1 cellular context compared by ENCODE assay signal in the genomic region with DNA sequence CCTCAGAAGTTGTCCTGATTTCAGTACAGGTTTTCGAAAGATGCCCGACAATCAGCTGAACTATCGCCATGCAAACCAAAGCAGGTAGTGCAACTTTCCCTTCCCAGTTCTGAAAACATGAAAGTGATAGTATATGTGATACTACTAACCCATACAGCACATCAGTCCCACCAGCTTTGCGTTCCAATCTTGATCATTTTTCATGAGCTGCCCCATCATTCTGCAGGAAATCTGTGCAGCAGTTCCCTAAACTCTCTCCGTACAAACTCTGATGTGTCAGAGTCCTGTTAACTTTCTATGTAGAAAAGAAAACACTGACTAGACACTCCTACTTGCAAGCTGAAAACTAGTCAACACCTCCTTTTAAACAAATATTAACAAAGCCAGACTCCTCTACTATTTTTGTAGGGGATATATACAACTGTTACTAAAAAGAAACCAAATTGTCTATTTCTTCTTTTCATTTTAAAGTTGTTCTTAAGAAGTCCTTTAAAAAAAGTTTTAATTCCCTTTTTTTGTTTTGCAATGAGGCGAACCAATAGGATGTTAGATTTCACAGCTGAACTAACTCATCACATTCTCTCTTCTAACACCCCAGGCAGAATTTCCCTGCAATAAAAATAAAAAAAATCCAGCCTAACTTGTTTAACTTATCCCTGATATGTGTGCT.
TF ChIP-seq lines count a peak whose summit lies in the region.

No MANE protein-coding gene starts in this region.

TF ChIP-seq in SK-N-SH treated with all-trans-retinoic acid at 6 μM for 48 hours, 23 proteins besides CTCF, POLR2A, EP300 and RAD21 (continued from another document):
- TF ChIP-seq, protein P1, sequence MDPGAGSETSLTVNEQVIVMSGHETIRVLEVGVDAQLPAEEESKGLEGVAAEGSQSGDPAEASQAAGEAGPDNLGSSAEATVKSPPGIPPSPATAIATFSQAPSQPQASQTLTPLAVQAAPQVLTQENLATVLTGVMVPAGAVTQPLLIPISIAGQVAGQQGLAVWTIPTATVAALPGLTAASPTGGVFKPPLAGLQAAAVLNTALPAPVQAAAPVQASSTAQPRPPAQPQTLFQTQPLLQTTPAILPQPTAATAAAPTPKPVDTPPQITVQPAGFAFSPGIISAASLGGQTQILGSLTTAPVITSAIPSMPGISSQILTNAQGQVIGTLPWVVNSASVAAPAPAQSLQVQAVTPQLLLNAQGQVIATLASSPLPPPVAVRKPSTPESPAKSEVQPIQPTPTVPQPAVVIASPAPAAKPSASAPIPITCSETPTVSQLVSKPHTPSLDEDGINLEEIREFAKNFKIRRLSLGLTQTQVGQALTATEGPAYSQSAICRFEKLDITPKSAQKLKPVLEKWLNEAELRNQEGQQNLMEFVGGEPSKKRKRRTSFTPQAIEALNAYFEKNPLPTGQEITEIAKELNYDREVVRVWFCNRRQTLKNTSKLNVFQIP (CRISPR knock-in tag; IDR thresholded peaks at IDR 0.05; ENCODE audit: borderline replicate concordance, low read depth), result no peak
- TF ChIP-seq ESRRG (CRISPR knock-in tag; IDR thresholded peaks at IDR 0.05), result no peak
- TF ChIP-seq CSDC2 (CRISPR knock-in tag; IDR thresholded peaks at IDR 0.05), result no peak
- TF ChIP-seq, protein P2, sequence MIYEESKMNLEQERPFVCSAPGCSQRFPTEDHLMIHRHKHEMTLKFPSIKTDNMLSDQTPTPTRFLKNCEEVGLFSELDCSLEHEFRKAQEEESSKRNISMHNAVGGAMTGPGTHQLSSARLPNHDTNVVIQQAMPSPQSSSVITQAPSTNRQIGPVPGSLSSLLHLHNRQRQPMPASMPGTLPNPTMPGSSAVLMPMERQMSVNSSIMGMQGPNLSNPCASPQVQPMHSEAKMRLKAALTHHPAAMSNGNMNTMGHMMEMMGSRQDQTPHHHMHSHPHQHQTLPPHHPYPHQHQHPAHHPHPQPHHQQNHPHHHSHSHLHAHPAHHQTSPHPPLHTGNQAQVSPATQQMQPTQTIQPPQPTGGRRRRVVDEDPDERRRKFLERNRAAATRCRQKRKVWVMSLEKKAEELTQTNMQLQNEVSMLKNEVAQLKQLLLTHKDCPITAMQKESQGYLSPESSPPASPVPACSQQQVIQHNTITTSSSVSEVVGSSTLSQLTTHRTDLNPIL (CRISPR knock-in tag; IDR thresholded peaks at IDR 0.05; ENCODE audit: low read depth), result no peak
- no peak for TF ChIP-seq ISL1 (CRISPR knock-in tag; IDR thresholded peaks at IDR 0.05)
- no peak for TF ChIP-seq TOX (CRISPR knock-in tag; IDR thresholded peaks at IDR 0.05; ENCODE audit: borderline replicate concordance)
- TF ChIP-seq, protein P3, sequence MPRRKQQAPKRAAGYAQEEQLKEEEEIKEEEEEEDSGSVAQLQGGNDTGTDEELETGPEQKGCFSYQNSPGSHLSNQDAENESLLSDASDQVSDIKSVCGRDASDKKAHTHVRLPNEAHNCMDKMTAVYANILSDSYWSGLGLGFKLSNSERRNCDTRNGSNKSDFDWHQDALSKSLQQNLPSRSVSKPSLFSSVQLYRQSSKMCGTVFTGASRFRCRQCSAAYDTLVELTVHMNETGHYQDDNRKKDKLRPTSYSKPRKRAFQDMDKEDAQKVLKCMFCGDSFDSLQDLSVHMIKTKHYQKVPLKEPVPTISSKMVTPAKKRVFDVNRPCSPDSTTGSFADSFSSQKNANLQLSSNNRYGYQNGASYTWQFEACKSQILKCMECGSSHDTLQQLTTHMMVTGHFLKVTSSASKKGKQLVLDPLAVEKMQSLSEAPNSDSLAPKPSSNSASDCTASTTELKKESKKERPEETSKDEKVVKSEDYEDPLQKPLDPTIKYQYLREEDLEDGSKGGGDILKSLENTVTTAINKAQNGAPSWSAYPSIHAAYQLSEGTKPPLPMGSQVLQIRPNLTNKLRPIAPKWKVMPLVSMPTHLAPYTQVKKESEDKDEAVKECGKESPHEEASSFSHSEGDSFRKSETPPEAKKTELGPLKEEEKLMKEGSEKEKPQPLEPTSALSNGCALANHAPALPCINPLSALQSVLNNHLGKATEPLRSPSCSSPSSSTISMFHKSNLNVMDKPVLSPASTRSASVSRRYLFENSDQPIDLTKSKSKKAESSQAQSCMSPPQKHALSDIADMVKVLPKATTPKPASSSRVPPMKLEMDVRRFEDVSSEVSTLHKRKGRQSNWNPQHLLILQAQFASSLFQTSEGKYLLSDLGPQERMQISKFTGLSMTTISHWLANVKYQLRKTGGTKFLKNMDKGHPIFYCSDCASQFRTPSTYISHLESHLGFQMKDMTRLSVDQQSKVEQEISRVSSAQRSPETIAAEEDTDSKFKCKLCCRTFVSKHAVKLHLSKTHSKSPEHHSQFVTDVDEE (CRISPR knock-in tag; IDR thresholded peaks at IDR 0.05), result no peak
- no peak for TF ChIP-seq ZNF565 (CRISPR knock-in tag; conservative IDR thresholded peaks at IDR 0.05; ENCODE audit: low read depth)
- TF ChIP-seq SNAI2 (CRISPR knock-in tag; IDR thresholded peaks at IDR 0.05), result no peak
- TF ChIP-seq BACH2 (CRISPR knock-in tag; IDR thresholded peaks at IDR 0.05; ENCODE audit: borderline replicate concordance), result no peak
- no peak for TF ChIP-seq GLIS3 (CRISPR knock-in tag; IDR thresholded peaks at IDR 0.05)
- no peak for TF ChIP-seq ZFP3 (CRISPR knock-in tag; IDR thresholded peaks at IDR 0.05)
- no peak for TF ChIP-seq OSR1 (CRISPR knock-in tag; IDR thresholded peaks at IDR 0.05)
